In the genomic region with DNA sequence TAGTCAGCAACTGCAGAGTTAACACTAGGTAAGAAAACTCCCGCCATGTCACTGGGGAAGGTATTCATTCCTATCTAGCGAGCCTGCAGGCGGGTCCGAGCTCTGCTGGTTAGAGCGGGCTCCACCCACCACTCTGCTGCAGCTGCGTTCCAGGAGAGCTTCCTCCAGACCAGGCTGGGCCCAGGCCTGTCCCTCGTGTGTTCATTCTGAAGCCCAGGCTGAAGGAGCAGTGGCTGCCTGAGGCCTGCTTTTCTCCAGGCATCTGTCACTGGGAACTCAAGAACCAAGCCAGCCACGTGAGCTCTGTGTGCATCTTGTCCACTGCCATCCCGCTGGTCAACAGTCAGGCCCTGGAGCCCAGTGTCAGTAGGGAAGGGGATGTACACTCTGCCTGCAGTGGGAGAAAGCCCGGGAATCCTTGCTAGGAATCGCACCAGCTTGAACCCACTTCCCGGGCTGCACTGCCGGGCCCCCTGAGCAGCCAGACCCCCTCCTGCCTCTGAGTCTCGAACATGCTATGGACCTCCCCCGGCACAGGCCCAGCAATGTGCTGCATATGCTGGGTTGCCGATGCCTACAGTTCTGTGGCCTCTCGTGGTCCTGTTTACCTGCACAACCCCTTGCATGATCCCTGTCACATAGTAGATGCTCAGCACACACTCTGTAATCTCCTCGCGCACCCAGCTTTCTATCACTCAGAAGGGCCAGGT, we compare ENCODE assay signal across 34 cellular contexts. TPM values are rescaled to one million over a fixed set of nuclear protein-coding genes. Genes with fewer than 3 reads are reported as not detected.
"Had no signal": no experiment of that assay in that cellular context is flagged by ENCODE, and none has a peak within 500 bp of the region (broad histone marks: within the 10 kb centered on the region; RNA-seq: fewer than 3 reads in every experiment).

No MANE protein-coding gene starts in this region.

- H3K9me3 Mint-ChIP-seq: activated B cell treated with CpG ODN at 0.5 μM for 24 hours; activated CD4-positive, alpha-beta memory T cell treated with anti-CD3 and anti-CD28 coated beads, Interleukin-2, amount 10 ng/mL, durations not matched to agents 7 days and 5 days; activated naive CD4-positive, alpha-beta T cell treated with anti-CD3 and anti-CD28 coated beads, Interleukin-2, amount 10 ng/mL, durations not matched to agents 7 days and 5 days; activated naive CD8-positive, alpha-beta T cell treated with anti-CD3 and anti-CD28 coated beads, Interleukin-2, amount 50 U/mL, for 24 hours; T-helper 1 cell treated with Interleukin-12 subunit alpha and Interleukin-12 subunit beta and Interleukin-4 antibody, amounts not matched to agents 30 μg/mL and 1 μg/mL, for 36 hours; T-helper 2 cell treated with Interferon-gamma antibody and Interleukin-4, amounts not matched to agents 5 μg/mL and 100 μg/mL, for 36 hours had no signal

- H3K27ac Mint-ChIP-seq: activated B cell treated with CpG ODN at 0.5 μM for 24 hours; activated CD4-positive, alpha-beta memory T cell treated with anti-CD3 and anti-CD28 coated beads, Interleukin-2, amount 10 ng/mL, durations not matched to agents 7 days and 5 days; activated CD8-positive, alpha-beta memory T cell treated with anti-CD3 and anti-CD28 coated beads, Interleukin-2, amount 10 ng/mL, durations not matched to agents 7 days and 5 days; activated naive CD4-positive, alpha-beta T cell treated with anti-CD3 and anti-CD28 coated beads, Interleukin-2, amount 10 ng/mL, durations not matched to agents 7 days and 5 days; activated naive CD8-positive, alpha-beta T cell; activated naive CD8-positive, alpha-beta T cell treated with anti-CD3 and anti-CD28 coated beads, Interleukin-2, amount 50 U/mL, for 24 hours; T-helper 1 cell treated with Interleukin-12 subunit alpha and Interleukin-12 subunit beta and Interleukin-4 antibody, amounts not matched to agents 30 μg/mL and 1 μg/mL, for 36 hours; T-helper 2 cell treated with Interferon-gamma antibody and Interleukin-4, amounts not matched to agents 5 μg/mL and 100 μg/mL, for 36 hours had no signal

- ATAC-seq: activated CD8-positive, alpha-beta memory T cell treated with anti-CD3 and anti-CD28 coated beads, Interleukin-2, amount 10 ng/mL, durations not matched to agents 7 days and 5 days; activated naive CD8-positive, alpha-beta T cell treated with anti-CD3 and anti-CD28 coated beads, Interleukin-2, amount 50 U/mL, for 24 hours; Panc1 had no signal

- H3K9me3 ChIP-seq: MG63 had no signal

- H3K36me3 ChIP-seq: breast epithelium, MG63, SJSA1 had no signal

- H3K4me2 ChIP-seq: SK-N-SH had no signal

- H3K27ac ChIP-seq: breast epithelium, SJSA1 had no signal

- H3K4me1 Mint-ChIP-seq: activated CD4-positive, alpha-beta memory T cell treated with anti-CD3 and anti-CD28 coated beads, Interleukin-2, amount 10 ng/mL, durations not matched to agents 7 days and 5 days; activated CD8-positive, alpha-beta memory T cell treated with anti-CD3 and anti-CD28 coated beads, Interleukin-2, amount 10 ng/mL, durations not matched to agents 7 days and 5 days; activated naive CD4-positive, alpha-beta T cell treated with anti-CD3 and anti-CD28 coated beads, Interleukin-2, amount 10 ng/mL, durations not matched to agents 7 days and 5 days; activated naive CD8-positive, alpha-beta T cell treated with anti-CD3 and anti-CD28 coated beads, Interleukin-2, amount 50 U/mL, for 24 hours had no signal

- H3K4me3 Mint-ChIP-seq: activated B cell treated with CpG ODN at 0.5 μM for 24 hours; activated CD4-positive, alpha-beta memory T cell treated with anti-CD3 and anti-CD28 coated beads, Interleukin-2, amount 10 ng/mL, durations not matched to agents 7 days and 5 days; activated CD8-positive, alpha-beta memory T cell treated with anti-CD3 and anti-CD28 coated beads, Interleukin-2, amount 10 ng/mL, durations not matched to agents 7 days and 5 days; activated naive CD4-positive, alpha-beta T cell treated with anti-CD3 and anti-CD28 coated beads, Interleukin-2, amount 10 ng/mL, durations not matched to agents 7 days and 5 days; activated naive CD8-positive, alpha-beta T cell; activated naive CD8-positive, alpha-beta T cell treated with anti-CD3 and anti-CD28 coated beads, Interleukin-2, amount 50 U/mL, for 24 hours; T-helper 1 cell treated with Interleukin-12 subunit alpha and Interleukin-12 subunit beta and Interleukin-4 antibody, amounts not matched to agents 30 μg/mL and 1 μg/mL, for 36 hours; T-helper 2 cell treated with Interferon-gamma antibody and Interleukin-4, amounts not matched to agents 5 μg/mL and 100 μg/mL, for 36 hours had no signal

- DNase-seq: activated B cell treated with CpG ODN at 0.5 μM for 24 hours; activated CD4-positive, alpha-beta memory T cell treated with anti-CD3 and anti-CD28 coated beads, Interleukin-2, amount 10 ng/mL, durations not matched to agents 7 days and 5 days; activated CD4-positive, alpha-beta T cell treated with anti-CD3 and anti-CD28 coated beads for 4 hours; activated CD4-positive, CD25-positive, alpha-beta regulatory T cell treated with anti-CD3 and anti-CD28 coated beads, Interleukin-2, amount 50 U/mL, for 72 hours; activated CD8-positive, alpha-beta memory T cell treated with anti-CD3 and anti-CD28 coated beads for 24 hours; activated CD8-positive, alpha-beta memory T cell treated with anti-CD3 and anti-CD28 coated beads, Interleukin-2, amount 10 ng/mL, durations not matched to agents 7 days and 5 days; activated CD8-positive, alpha-beta memory T cell treated with anti-CD3 and anti-CD28 coated beads, Interleukin-2, amount 50 U/mL, for 48 hours; activated effector memory CD4-positive, alpha-beta T cell treated with Interleukin-2 at 50 U/mL for 16 hours; activated naive CD4-positive, alpha-beta T cell treated with anti-CD3 and anti-CD28 coated beads, Interleukin-2, amount 10 ng/mL, durations not matched to agents 7 days and 5 days; activated naive CD8-positive, alpha-beta T cell treated with anti-CD3 and anti-CD28 coated beads, Interleukin-2, amount 50 U/mL, for 24 hours; activated T-cell treated with anti-CD3 and anti-CD28 coated beads, Interleukin-2, amount 50 U/mL, for 48 hours; aorta; Kasumi-1; KG1; MG63; NCI-H1048; NCI-H1105 treated with DMSO at 0.1 percent for 48 hours; NCI-H1436; NCI-H1694; NCI-H1930; NCI-H2081 treated with DMSO at 0.1 percent for 48 hours; NCI-H226; NCI-H446 treated with DMSO at 0.1 percent for 48 hours; NCI-H524 treated with DMSO at 0.1 percent for 48 hours; SHP77 treated with DMSO at 0.1 percent for 48 hours; SK-N-SH had no signal

- H3K9ac ChIP-seq: SK-N-SH had no signal

- H3K4me3 ChIP-seq: breast epithelium, MG63, SJSA1 had no signal

- H3K36me3 Mint-ChIP-seq: activated CD8-positive, alpha-beta memory T cell treated with anti-CD3 and anti-CD28 coated beads, Interleukin-2, amount 10 ng/mL, durations not matched to agents 7 days and 5 days; activated naive CD4-positive, alpha-beta T cell treated with anti-CD3 and anti-CD28 coated beads, Interleukin-2, amount 10 ng/mL, durations not matched to agents 7 days and 5 days; activated naive CD8-positive, alpha-beta T cell had no signal

- H3K4me1 ChIP-seq: breast epithelium, SJSA1 had no signal

RNA-seq across cellular contexts. Expression of a gene that starts 51.0 kb away (rescaled TPM):
- total RNA-seq: aorta, breast epithelium, cardiac septum, RPMI7951, SJSA1 had no signal
- polyA plus RNA-seq: SK-N-SH had no signal
